In the genomic region with DNA sequence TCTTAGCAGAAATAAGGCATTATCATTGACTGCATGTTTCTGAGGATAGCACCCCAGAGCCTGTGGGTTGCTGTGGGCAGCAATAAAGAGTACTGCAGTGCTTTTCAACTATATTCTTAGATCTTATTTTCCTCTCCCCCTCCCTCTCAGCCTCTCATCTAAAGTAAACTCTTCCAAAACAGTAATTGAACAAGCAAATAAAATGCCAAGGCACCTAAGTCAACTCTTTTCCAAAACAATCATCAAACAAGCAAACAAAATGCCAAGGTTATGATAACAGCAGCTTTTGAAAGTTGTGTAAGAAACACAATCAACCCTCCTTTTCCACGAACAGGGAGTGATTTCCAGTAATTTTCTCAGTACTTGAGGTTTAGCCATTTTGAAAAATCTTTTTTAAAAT, we compare ENCODE assay signal across 15 cellular contexts.
DNase-seq lines count a peak whose midpoint lies in the region; ATAC-seq and TF ChIP-seq lines count a peak whose summit lies in the region.
"Had no signal": no experiment of that assay in that cellular context is flagged by ENCODE, and none has a peak within 500 bp of the region (broad histone marks: within the 10 kb centered on the region; RNA-seq: fewer than 3 reads in every experiment).

No MANE protein-coding gene starts in this region.

- no peak for TF ChIP-seq CTCF in body of pancreas (IDR thresholded peaks at IDR 0.05)
- no peak for TF ChIP-seq CTCF in fibroblast of villous mesenchyme (IDR thresholded peaks at IDR 0.05; ENCODE audit: insufficient read depth, low read depth, low read length)
- no peak for TF ChIP-seq CTCF in omental fat pad (IDR thresholded peaks at IDR 0.05)

- H3K27me3 ChIP-seq in ACC112 (ENCODE audit: insufficient read depth, low read length) = no peaks in the 10 kb centered on the region
- no peaks in the 10 kb centered on the region for H3K27me3 ChIP-seq in body of pancreas

- no peaks in the 10 kb centered on the region for H3K36me3 ChIP-seq in ACC112 (ENCODE audit: insufficient read depth, low read length)
- H3K36me3 ChIP-seq in body of pancreas (replicated peaks in 1 of 2; ENCODE audit: insufficient read depth in 1 of 2, low read depth in 2 of 2) = no peaks in the 10 kb centered on the region

- no peak overlapping the region for H3K4me3 Mint-ChIP-seq in immature natural killer cell
- H3K4me3 Mint-ChIP-seq: B cell had no signal

- no peak for DNase-seq in body of pancreas
- DNase-seq in fibroblast of villous mesenchyme (ENCODE audit: low read depth) = peak; percentile 52
- DNase-seq in omental fat pad (ENCODE audit: low spot score) = no peak
- no peak for DNase-seq in glomerular visceral epithelial cell (ENCODE audit: extremely low spot score)
- DNase-seq in immature natural killer cell = no peak
- no peak for DNase-seq in AG08395 (ENCODE audit: low spot score)
- DNase-seq: 8988T; ACHN; CD4-positive, alpha-beta memory T cell; GF-D8; IMR-90 had no signal

- H3K4me3 ChIP-seq in ACC112 (ENCODE audit: low read depth, low read length) = no peak overlapping the region
- H3K4me3 ChIP-seq in body of pancreas = no peak overlapping the region
- H3K4me3 ChIP-seq in fibroblast of villous mesenchyme (ENCODE audit: low read depth, low read length) = no peak overlapping the region

- peaks cover 2 to 24% (median 8%) of the 10 kb centered on the region in 6 donors for H3K9me3 Mint-ChIP-seq in immature natural killer cell

- H3K9me3 ChIP-seq in body of pancreas = peaks cover 0 to 12% (median 0%) of the 10 kb centered on the region in 3 donors

- H3K36me3 Mint-ChIP-seq in immature natural killer cell = no peaks in the 10 kb centered on the region

- peak overlapping the region; percentile 56 for H2AFZ ChIP-seq in ACC112 (ENCODE audit: low read length, unreplicated experiment)

- no peaks in the 10 kb centered on the region for H3K4me1 Mint-ChIP-seq in immature natural killer cell
- H3K4me1 Mint-ChIP-seq: B cell had no signal

- WGBS in body of pancreas, 2 donors = 6 to 9% methylated on average over 1 of the region's 1 CpG

- no peak for TF ChIP-seq POLR2A in body of pancreas (IDR thresholded peaks at IDR 0.05)

- H3K27me3 Mint-ChIP-seq in immature natural killer cell (ENCODE audit: low read depth in 3 of 3) = peaks cover 0 to 3% (median 1%) of the 10 kb centered on the region in 3 donors
- H3K27me3 Mint-ChIP-seq: B cell; CD4-positive, alpha-beta memory T cell had no signal

- ATAC-seq in body of pancreas (peak; percentile 89), omental fat pad (ENCODE audit: low FRiP score) (peak; percentile 48), GM18909 (IDR thresholded peaks at IDR 0.05; ENCODE audit: poor library complexity, unreplicated experiment) (no peak)

- no peaks in the 10 kb centered on the region for H3K79me2 ChIP-seq in ACC112 (ENCODE audit: control insufficient read depth, insufficient read depth, low read length, unreplicated experiment)

- intact Hi-C loops in body of pancreas (cut with DNase I) = no loop called here

- H3K27ac ChIP-seq in ACC112 (ENCODE audit: low read depth, low read length) (no peak overlapping the region), body of pancreas (peak overlapping the region in 3 of 4 donors; percentile 55 to 78 (median 67))
- H3K27ac ChIP-seq: C4-2B had no signal

- peaks cover 18% of the 10 kb centered on the region for H3K4me1 ChIP-seq in ACC112 (ENCODE audit: control insufficient read depth, insufficient read depth, low read length, unreplicated experiment)
- peaks cover 35% of the 10 kb centered on the region for H3K4me1 ChIP-seq in body of pancreas

- no peak overlapping the region for H3K27ac Mint-ChIP-seq in immature natural killer cell
- H3K27ac Mint-ChIP-seq: B cell had no signal
